In genomic region chr4:153023692-153024394, GRCh38 we compare ENCODE assay signal across 18 cellular contexts.
A peak's percentile ranks its signal among the peaks of the same experiment; 100 is the strongest.
DNase-seq lines count a peak whose midpoint lies in the region; FAIRE-seq and TF ChIP-seq lines count a peak whose summit lies in the region.
"Had no signal": no experiment of that assay in that cellular context is flagged by ENCODE, and none has a peak within 500 bp of the region (broad histone marks: within the 10 kb centered on the region; RNA-seq: fewer than 3 reads in every experiment).

No MANE protein-coding gene starts in this region.

- H2AFZ ChIP-seq in OCI-LY3 (ENCODE audit: low read depth, low read length) = peak overlapping the region; percentile 94
- H2AFZ ChIP-seq: PC-9 had no signal

- H3K79me2 ChIP-seq in OCI-LY3 (ENCODE audit: low read length) = no peaks in the 10 kb centered on the region

- 42 to 48% methylated on average over 16 to 17 of the region's 17 CpGs for WGBS in esophagus squamous epithelium, 2 donors
- WGBS in stomach, 5 donors = 78 to 84% (median 80%) methylated on average over 17 of the region's 17 CpGs

- H3K4me2 ChIP-seq in OCI-LY3 (ENCODE audit: low read length) = peak overlapping the region; percentile 71
- H3K4me2 ChIP-seq: PC-9 had no signal

- H3K4me1 ChIP-seq in OCI-LY3 (ENCODE audit: low read length) = peaks cover 24% of the 10 kb centered on the region
- peaks cover 0 to 28% (median 11%) of the 10 kb centered on the region in 3 donors for H3K4me1 ChIP-seq in esophagus squamous epithelium
- peaks cover 0 to 9% (median 0%) of the 10 kb centered on the region in 4 donors for H3K4me1 ChIP-seq in stomach
- no peaks in the 10 kb centered on the region for H3K4me1 ChIP-seq in kidney (ENCODE audit: control insufficient read depth in 1 of 2, insufficient read depth in 1 of 2, low read depth in 1 of 2, low read length in 2 of 2)

- DNase-seq in CMK (ENCODE audit: low read depth) = peak; percentile 87
- DNase-seq in MV-4-11 (lab: John Stamatoyannopoulos, UW) = peak; percentile 78
- DNase-seq in esophagus squamous epithelium (lab: John Stamatoyannopoulos, UW) = no peak
- no peak for DNase-seq in stomach
- DNase-seq in kidney = no peak
- no peak for DNase-seq in stimulated activated CD4-positive, alpha-beta T cell treated with anti-CD3 and anti-CD28 coated beads, Interleukin-1b, Interleukin-23, amount 100 ng/mL, for 48 hours
- DNase-seq in NCI-H1694 (lab: John Stamatoyannopoulos, UW) = no peak
- DNase-seq: activated CD4-positive, CD25-positive, alpha-beta regulatory T cell; activated CD8-positive, alpha-beta memory T cell treated with anti-CD3 and anti-CD28 coated beads, Interleukin-2, amount 50 U/mL, for 4 hours; activated naive CD4-positive, alpha-beta T cell treated with anti-CD3 and anti-CD28 coated beads for 36 hours; brain microvascular endothelial cell; CD8-positive, alpha-beta memory T cell; NCI-H146; occipital lobe; PC-9; stimulated activated naive CD8-positive, alpha-beta T cell treated with anti-CD3 and anti-CD28 coated beads, Interleukin-15, Interleukin-2, amounts not matched to agents 100 U/mL and 50 U/mL, for 24 hours; SW 1271 had no signal

- H3K27me3 ChIP-seq in OCI-LY3 (ENCODE audit: low read depth, low read length) = no peaks in the 10 kb centered on the region
- no peaks in the 10 kb centered on the region for H3K27me3 ChIP-seq in esophagus squamous epithelium
- H3K27me3 ChIP-seq in stomach = no peaks in the 10 kb centered on the region
- H3K27me3 ChIP-seq: brain microvascular endothelial cell had no signal

- H4K20me1 ChIP-seq in OCI-LY3 (ENCODE audit: insufficient read depth, low read length) = no peaks in the 10 kb centered on the region

- TF ChIP-seq CTCF in OCI-LY3 (IDR thresholded peaks at IDR 0.05; ENCODE audit: low read depth, low read length) = no peak
- TF ChIP-seq CTCF in esophagus squamous epithelium (IDR thresholded peaks at IDR 0.05) = no peak
- no peak for TF ChIP-seq CTCF in stomach (IDR thresholded peaks at IDR 0.05)
- no peak for TF ChIP-seq CTCF in kidney (IDR thresholded peaks at IDR 0.05; ENCODE audit: borderline replicate concordance, extremely low read depth, insufficient read depth)

- H3K4me3 ChIP-seq in OCI-LY3 (ENCODE audit: low read length) (peak overlapping the region; percentile 52), esophagus squamous epithelium (no peak overlapping the region), stomach (no peak overlapping the region), kidney (ENCODE audit: low read length in 2 of 2) (no peak overlapping the region)
- H3K4me3 ChIP-seq: PC-9 had no signal

- H3K27ac ChIP-seq in OCI-LY3 (ENCODE audit: low read length) (no peak overlapping the region), esophagus squamous epithelium (peak overlapping the region in 3 of 4 donors; percentile 2 to 46 (median 42)), stomach (no peak overlapping the region), kidney (ENCODE audit: low read depth in 2 of 2, low read length in 2 of 2) (no peak overlapping the region)
- H3K27ac ChIP-seq: brain microvascular endothelial cell, PC-9 had no signal

- 0 out of 2 replicates have a peak, but pooled peaks cover 5% of the 10 kb centered on the region for H3K9me3 ChIP-seq in OCI-LY3 (ENCODE audit: insufficient read depth, low read length)
- H3K9me3 ChIP-seq in esophagus squamous epithelium = peaks cover 0 to 9% (median 5%) of the 10 kb centered on the region in 3 donors
- H3K9me3 ChIP-seq in stomach = peaks cover 0 to 15% (median 10%) of the 10 kb centered on the region in 4 donors
- peaks cover 0 to 6% of the 10 kb centered on the region in 2 donors for H3K9me3 ChIP-seq in kidney (ENCODE audit: control insufficient read depth in 1 of 2, low read length in 2 of 2)

- TF ChIP-seq POLR2A in esophagus squamous epithelium (IDR thresholded peaks at IDR 0.05) = no peak
- TF ChIP-seq POLR2A in stomach (IDR thresholded peaks at IDR 0.05) = no peak

- H3K9ac ChIP-seq in OCI-LY3 (ENCODE audit: low read length) (peak overlapping the region; percentile 10; the same call in 1 of the 2 replicates), kidney (ENCODE audit: low read length in 2 of 2) (no peak overlapping the region)

- no peak for FAIRE-seq in kidney (lab: Jason Lieb, UNC)

- intact Hi-C loops in esophagus squamous epithelium (cut with DNase I) = no loop called here
- intact Hi-C loops in stomach (cut with DNase I; ENCODE audit: low total_unique reads) = no loop called here
- intact Hi-C loops in kidney (cut with DNase I) = no loop called here

- H3K36me3 ChIP-seq in OCI-LY3 (replicated peaks; ENCODE audit: low read depth, low read length) (peaks cover 4% of the 10 kb centered on the region), esophagus squamous epithelium (no peaks in the 10 kb centered on the region), stomach (no peaks in the 10 kb centered on the region), kidney (ENCODE audit: control insufficient read depth in 1 of 2, insufficient read depth in 2 of 2, low read length in 2 of 2) (no peaks in the 10 kb centered on the region)
- H3K36me3 ChIP-seq: brain microvascular endothelial cell had no signal

- TF ChIP-seq EP300 in stomach (IDR thresholded peaks at IDR 0.05) = no peak

Comparison
In these comparisons a context has a peak if more than half of its experiments do, and no peak if none do; other contexts are left out.
1. DNase-seq: peak in CMK (single experiment) and MV-4-11 (single experiment); none in esophagus squamous epithelium (single experiment), stomach (single experiment), kidney (single experiment), stimulated activated CD4-positive, alpha-beta T cell treated with anti-CD3 and anti-CD28 coated beads, Interleukin-1b, Interleukin-23, amount 100 ng/mL, for 48 hours (single experiment) and NCI-H1694 (single experiment).
2. H3K27ac ChIP-seq: peak in esophagus squamous epithelium (3 of 4); none in OCI-LY3 (single experiment), stomach (0 of 5) and kidney (0 of 2).